Comparison of ENCODE assay signal across 32 cellular contexts in the genomic region with DNA sequence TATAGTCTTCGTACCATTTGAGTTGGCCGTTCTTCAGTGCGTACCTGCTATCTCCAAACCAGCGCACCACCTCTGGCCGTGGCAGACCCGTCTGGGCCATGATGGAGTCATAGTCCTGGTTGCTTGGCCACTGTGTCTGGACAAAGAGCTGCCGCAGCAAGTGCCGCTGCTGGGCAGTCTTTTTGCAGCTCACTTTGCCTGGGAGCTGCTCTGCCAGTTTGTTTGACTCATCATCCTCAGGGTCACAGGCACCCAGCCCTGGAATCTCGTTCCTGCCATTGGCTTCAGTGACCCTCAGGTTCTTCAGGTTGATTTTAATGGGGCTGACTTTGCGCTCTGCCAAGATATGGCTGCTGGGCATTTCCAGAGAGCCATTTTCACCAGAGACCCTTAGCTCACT.
"Had no signal": no experiment of that assay in that cellular context is flagged by ENCODE, and none has a peak within 500 bp of the region (broad histone marks: within the 10 kb centered on the region; RNA-seq: fewer than 3 reads in every experiment).

No MANE protein-coding gene starts in this region.

- H3K27me3 ChIP-seq: Peyer's patch had no signal

- H3K27ac Mint-ChIP-seq: activated B cell treated with CpG ODN at 0.5 μM for 24 hours; activated CD4-positive, alpha-beta memory T cell treated with anti-CD3 and anti-CD28 coated beads, Interleukin-2, amount 10 ng/mL, durations not matched to agents 7 days and 5 days; activated CD8-positive, alpha-beta memory T cell treated with anti-CD3 and anti-CD28 coated beads, Interleukin-2, amount 10 ng/mL, durations not matched to agents 7 days and 5 days; activated naive CD4-positive, alpha-beta T cell treated with anti-CD3 and anti-CD28 coated beads, Interleukin-2, amount 50 U/mL, for 24 hours; activated naive CD8-positive, alpha-beta T cell treated with anti-CD3 and anti-CD28 coated beads, Interleukin-2, amount 10 ng/mL, durations not matched to agents 7 days and 5 days; IgD-negative memory B cell; T-cell had no signal

- DNase-seq: activated B cell treated with CpG ODN at 0.5 μM for 24 hours; activated CD4-positive, alpha-beta memory T cell treated with anti-CD3 and anti-CD28 coated beads, Interleukin-2, amount 10 ng/mL, durations not matched to agents 7 days and 5 days; activated CD4-positive, alpha-beta T cell treated with anti-CD3 and anti-CD28 coated beads for 4 hours; activated CD4-positive, CD25-positive, alpha-beta regulatory T cell treated with anti-CD3 and anti-CD28 coated beads, Interleukin-2, amount 50 U/mL, for 72 hours; activated CD8-positive, alpha-beta memory T cell treated with anti-CD3 and anti-CD28 coated beads for 24 hours; activated CD8-positive, alpha-beta memory T cell treated with anti-CD3 and anti-CD28 coated beads, Interleukin-2, amount 10 ng/mL, durations not matched to agents 7 days and 5 days; activated CD8-positive, alpha-beta memory T cell treated with anti-CD3 and anti-CD28 coated beads, Interleukin-2, amount 50 U/mL, for 48 hours; activated effector memory CD4-positive, alpha-beta T cell treated with Interleukin-2 at 50 U/mL for 16 hours; activated naive CD8-positive, alpha-beta T cell treated with anti-CD3 and anti-CD28 coated beads, Interleukin-2, amount 10 ng/mL, durations not matched to agents 7 days and 5 days; activated T-cell treated with anti-CD3 and anti-CD28 coated beads, Interleukin-2, amount 50 U/mL, for 48 hours; anterior cingulate cortex; central memory CD4-positive, alpha-beta T cell; Karpas-422; KBM-7; NCI-H1048; NCI-H1105 treated with DMSO at 0.1 percent for 48 hours; NCI-H1436; NCI-H1694; NCI-H2029; NCI-H345; NCI-H524 treated with DMSO at 0.1 percent for 48 hours; PC-3; Peyer's patch; RPMI8226; SIG-M5; T-cell; T-helper 2 cell; T-helper 9 cell had no signal

- H3K4me1 Mint-ChIP-seq: activated B cell treated with CpG ODN at 0.5 μM for 24 hours; activated CD4-positive, alpha-beta memory T cell treated with anti-CD3 and anti-CD28 coated beads, Interleukin-2, amount 10 ng/mL, durations not matched to agents 7 days and 5 days; activated CD8-positive, alpha-beta memory T cell treated with anti-CD3 and anti-CD28 coated beads, Interleukin-2, amount 10 ng/mL, durations not matched to agents 7 days and 5 days; activated naive CD4-positive, alpha-beta T cell treated with anti-CD3 and anti-CD28 coated beads, Interleukin-2, amount 50 U/mL, for 24 hours; IgD-negative memory B cell had no signal

- H3K27ac ChIP-seq: Peyer's patch, VCaP had no signal

- H3K4me3 ChIP-seq: Peyer's patch had no signal

- H3K27me3 Mint-ChIP-seq: activated B cell treated with CpG ODN at 0.5 μM for 24 hours; activated CD4-positive, alpha-beta memory T cell treated with anti-CD3 and anti-CD28 coated beads, Interleukin-2, amount 10 ng/mL, durations not matched to agents 7 days and 5 days; activated CD8-positive, alpha-beta memory T cell treated with anti-CD3 and anti-CD28 coated beads, Interleukin-2, amount 10 ng/mL, durations not matched to agents 7 days and 5 days; activated naive CD4-positive, alpha-beta T cell treated with anti-CD3 and anti-CD28 coated beads, Interleukin-2, amount 50 U/mL, for 24 hours; brain; IgD-negative memory B cell; T-cell had no signal

- H3K4me3 Mint-ChIP-seq: activated B cell treated with CpG ODN at 0.5 μM for 24 hours; activated CD4-positive, alpha-beta memory T cell treated with anti-CD3 and anti-CD28 coated beads, Interleukin-2, amount 10 ng/mL, durations not matched to agents 7 days and 5 days; activated CD8-positive, alpha-beta memory T cell treated with anti-CD3 and anti-CD28 coated beads, Interleukin-2, amount 10 ng/mL, durations not matched to agents 7 days and 5 days; activated naive CD4-positive, alpha-beta T cell treated with anti-CD3 and anti-CD28 coated beads, Interleukin-2, amount 50 U/mL, for 24 hours; activated naive CD8-positive, alpha-beta T cell treated with anti-CD3 and anti-CD28 coated beads, Interleukin-2, amount 10 ng/mL, durations not matched to agents 7 days and 5 days; brain; IgD-negative memory B cell; T-cell had no signal

- H3K4me1 ChIP-seq: Peyer's patch had no signal
